ENCODE assay signal across 1 cellular context in genomic region chr2:174059178-174059874, GRCh38.
TF ChIP-seq lines count a peak whose summit lies in the region.

No MANE protein-coding gene starts in this region.

TF ChIP-seq in K562, 482 proteins besides CTCF, POLR2A, EP300 and RAD21 (continued from another document and continues in another):
- no peak for TF ChIP-seq ZNF512 (tag; IDR thresholded peaks at IDR 0.05)
- TF ChIP-seq MITF (IDR thresholded peaks at IDR 0.05): peak; percentile 83; the same call in 1 of the 2 replicates
- no peak for TF ChIP-seq ARID3B (CRISPR knock-in tag; IDR thresholded peaks at IDR 0.05; ENCODE audit: borderline replicate concordance)
- no peak for TF ChIP-seq POLR3A (IDR thresholded peaks at IDR 0.05; ENCODE audit: borderline replicate concordance, extremely low read depth, insufficient read depth, insufficient read length)
- TF ChIP-seq ZNF778 (CRISPR knock-in tag; IDR thresholded peaks at IDR 0.05): no peak
- peak; percentile 92 for TF ChIP-seq SMARCA4 (IDR thresholded peaks at IDR 0.05)
- TF ChIP-seq RBM22 (IDR thresholded peaks at IDR 0.05; ENCODE audit: low read depth, low read length, poor library complexity, severe bottlenecking): no peak
- peak; percentile 73 for TF ChIP-seq SMARCC2 (IDR thresholded peaks at IDR 0.05; ENCODE audit: low read depth)
- no peak for TF ChIP-seq SIX5 (IDR thresholded peaks at IDR 0.05; ENCODE audit: borderline replicate concordance in 1 of 2, insufficient read depth in 1 of 2, low read depth in 1 of 2, low read length in 2 of 2)
- no peak for TF ChIP-seq FOXJ3 (CRISPR knock-in tag; IDR thresholded peaks at IDR 0.05)
- TF ChIP-seq NR2F6 (CRISPR knock-in tag; IDR thresholded peaks at IDR 0.05): no peak
- peak; percentile 68; the same call in 1 of the 2 replicates for TF ChIP-seq NCOA1 (IDR thresholded peaks at IDR 0.05; ENCODE audit: low read depth)
- peak in 1 of 2 experiments; percentile 18; a peak in 1 of 4 replicates for TF ChIP-seq MLLT1 (IDR thresholded peaks at IDR 0.05)
- TF ChIP-seq PHF21A (IDR thresholded peaks at IDR 0.05; ENCODE audit: borderline replicate concordance, low read depth): no peak
- no peak for TF ChIP-seq ZNF12 (CRISPR knock-in tag; IDR thresholded peaks at IDR 0.05)
- TF ChIP-seq PHF8 (IDR thresholded peaks at IDR 0.05; ENCODE audit: borderline replicate concordance, low read length): no peak
- no peak for TF ChIP-seq ZNF282 (CRISPR knock-in tag; IDR thresholded peaks at IDR 0.05)
- TF ChIP-seq HOXB6 (CRISPR knock-in tag; IDR thresholded peaks at IDR 0.05; ENCODE audit: borderline replicate concordance): no peak
- TF ChIP-seq DLX4 (CRISPR knock-in tag; IDR thresholded peaks at IDR 0.05): no peak
- TF ChIP-seq ERF (CRISPR knock-in tag; IDR thresholded peaks at IDR 0.05): no peak
- TF ChIP-seq SAFB (IDR thresholded peaks at IDR 0.05; ENCODE audit: borderline replicate concordance, low read depth, low read length): no peak
- peak; percentile 67 for TF ChIP-seq ELF4 (CRISPR knock-in tag; IDR thresholded peaks at IDR 0.05)
- no peak for TF ChIP-seq ZNF239 (CRISPR knock-in tag; IDR thresholded peaks at IDR 0.05)
- 0 out of 2 replicates have a peak, but pooled peaks have one; percentile 23 for TF ChIP-seq ETV1 (tag; conservative IDR thresholded peaks at IDR 0.05; ENCODE audit: low read depth)
- no peak for TF ChIP-seq TRIM25 (IDR thresholded peaks at IDR 0.05; ENCODE audit: borderline replicate concordance)
- no peak for TF ChIP-seq KDM4B (IDR thresholded peaks at IDR 0.05; ENCODE audit: borderline replicate concordance in 2 of 2, low read depth in 1 of 2)
- TF ChIP-seq NR0B1 (IDR thresholded peaks at IDR 0.05; ENCODE audit: partially characterized antibody): no peak
- TF ChIP-seq NCOR1 (IDR thresholded peaks at IDR 0.05): peak; percentile 95
- no peak for TF ChIP-seq HMBOX1 (IDR thresholded peaks at IDR 0.05)
- no peak for TF ChIP-seq ZNF586 (CRISPR knock-in tag; conservative IDR thresholded peaks at IDR 0.05)
- TF ChIP-seq ZBED1 (IDR thresholded peaks at IDR 0.05): no peak
- TF ChIP-seq THRB (CRISPR knock-in tag; conservative IDR thresholded peaks at IDR 0.05): no peak
- peak; percentile 68 to 74; a peak in 2 of 4 replicates for TF ChIP-seq RCOR1 (IDR thresholded peaks at IDR 0.05; ENCODE audit: borderline replicate concordance in 1 of 2, low read depth in 2 of 2, low read length in 2 of 2)
- no peak for TF ChIP-seq GABPB1 (CRISPR knock-in tag; IDR thresholded peaks at IDR 0.05)
- TF ChIP-seq SMARCE1 (IDR thresholded peaks at IDR 0.05): peak; percentile 78
- TF ChIP-seq ARHGAP35 (IDR thresholded peaks at IDR 0.05; ENCODE audit: partially characterized antibody): no peak
- no peak for TF ChIP-seq CUX1 (CRISPR knock-in tag; IDR thresholded peaks at IDR 0.05)
- no peak for TF ChIP-seq CLOCK (CRISPR knock-in tag; IDR thresholded peaks at IDR 0.05; ENCODE audit: borderline replicate concordance)
- no peak for TF ChIP-seq FOXA1 (IDR thresholded peaks at IDR 0.05; ENCODE audit: borderline replicate concordance)
- TF ChIP-seq NONO (IDR thresholded peaks at IDR 0.05; ENCODE audit: low read depth in 2 of 2, low read length in 1 of 2): no peak
- no peak; the same call in 1 of the 2 replicates for TF ChIP-seq ZSCAN29 (IDR thresholded peaks at IDR 0.05)
- TF ChIP-seq KDM5B (IDR thresholded peaks at IDR 0.05; ENCODE audit: insufficient replicate concordance, low read depth, low read length): no peak
- no peak for TF ChIP-seq TSC22D4 (tag; IDR thresholded peaks at IDR 0.05)
